ENCODE assay signal across 20 cellular contexts in the genomic region with DNA sequence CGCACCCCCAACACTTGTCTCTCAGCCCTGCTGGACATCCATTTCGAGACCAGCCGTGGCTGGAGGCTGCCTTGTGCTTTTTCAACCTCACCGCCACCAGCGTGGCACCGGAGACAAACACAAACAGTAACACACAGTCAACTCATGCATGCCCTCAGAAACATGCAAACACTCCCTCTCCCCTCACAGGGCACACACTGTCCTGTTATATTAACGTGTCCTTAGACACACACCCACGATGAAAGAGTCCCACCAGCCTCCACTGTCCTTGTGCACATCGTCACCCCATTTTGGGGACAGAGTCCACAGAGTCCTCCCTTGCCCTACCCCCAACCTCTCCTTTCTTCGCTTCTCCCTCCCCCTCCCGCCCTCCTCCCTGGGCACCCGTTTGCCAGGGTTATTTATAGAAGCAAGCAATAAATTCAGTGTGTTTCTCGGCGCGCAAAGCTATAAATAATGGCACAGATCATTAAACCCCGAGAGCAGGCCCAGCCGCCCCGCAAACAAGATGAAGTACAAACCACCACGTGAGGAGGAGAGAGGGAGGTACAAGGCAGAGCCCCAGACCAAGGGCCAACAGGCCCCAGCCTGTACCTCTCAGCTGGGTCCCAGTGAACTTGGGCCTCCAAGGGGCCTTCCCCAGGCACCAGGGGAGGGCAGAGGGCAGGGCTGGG. TPM values are rescaled to one million over a fixed set of nuclear protein-coding genes. Genes with fewer than 3 reads are reported as not detected.
A peak's percentile ranks its signal among the peaks of the same experiment; 100 is the strongest.
DNase-seq lines count a peak whose midpoint lies in the region; ATAC-seq and TF ChIP-seq lines count a peak whose summit lies in the region.
"Had no signal": no experiment of that assay in that cellular context is flagged by ENCODE, and none has a peak within 500 bp of the region (broad histone marks: within the 10 kb centered on the region; RNA-seq: fewer than 3 reads in every experiment).

No MANE protein-coding gene starts in this region.

- peaks cover 17% of the 10 kb centered on the region for H3K4me1 ChIP-seq in suprapubic skin
- H3K4me1 ChIP-seq: foreskin keratinocyte had no signal

- H3K27ac ChIP-seq in WERI-Rb-1 (peak overlapping the region; percentile 82), suprapubic skin (no peak overlapping the region)
- H3K27ac ChIP-seq: foreskin keratinocyte, thoracic aorta had no signal

- ATAC-seq in GM18517 (IDR thresholded peaks at IDR 0.05; ENCODE audit: unreplicated experiment), result no peak
- ATAC-seq: foreskin keratinocyte; PC-3; stimulated activated effector memory CD8-positive, alpha-beta T cell treated with anti-CD3 and anti-CD28 coated beads, Interleukin-12 subunit alpha, Interleukin-12 subunit beta, amount 100 ng/mL, for 72 hours had no signal

- H3K27ac Mint-ChIP-seq in progenitor cell of endocrine pancreas, result peak overlapping the region; percentile 31
- H3K27ac Mint-ChIP-seq: activated CD4-positive, alpha-beta T cell treated with anti-CD3 and anti-CD28 coated beads, Interleukin-2, amount 10 ng/mL, durations not matched to agents 24 days and 14 days; activated naive CD8-positive, alpha-beta T cell; activated T-helper 1 cell treated with anti-CD3 and anti-CD28 coated beads, Interleukin-12 subunit alpha, Interleukin-12 subunit beta, Interleukin-2, Interleukin-4 antibody, amounts not matched to agents 30 ng/mL and 10 ng/mL and 1 ng/mL, durations not matched to agents 14 hours and 24 hours and 36 hours; HFFc6; stimulated activated effector memory CD8-positive, alpha-beta T cell treated with anti-CD3 and anti-CD28 coated beads, Interleukin-12 subunit alpha, Interleukin-12 subunit beta, amount 100 ng/mL, for 72 hours had no signal

- peaks cover 57% of the 10 kb centered on the region for H3K4me1 Mint-ChIP-seq in progenitor cell of endocrine pancreas (ENCODE audit: low read depth)
- H3K4me1 Mint-ChIP-seq: activated CD4-positive, alpha-beta T cell treated with anti-CD3 and anti-CD28 coated beads, Interleukin-2, amount 10 ng/mL, durations not matched to agents 24 days and 14 days had no signal

- H3K4me3 ChIP-seq in WERI-Rb-1 (ENCODE audit: low read depth, low read length) (no peak overlapping the region), suprapubic skin (no peak overlapping the region)
- H3K4me3 ChIP-seq: thoracic aorta had no signal

- H3K9me3 ChIP-seq in WERI-Rb-1 (ENCODE audit: severe bottlenecking), result no peaks in the 10 kb centered on the region
- no peaks in the 10 kb centered on the region for H3K9me3 ChIP-seq in suprapubic skin
- H3K9me3 ChIP-seq: thoracic aorta had no signal

- no peaks in the 10 kb centered on the region for H3K27me3 Mint-ChIP-seq in progenitor cell of endocrine pancreas

- H3K36me3 Mint-ChIP-seq in progenitor cell of endocrine pancreas (ENCODE audit: insufficient read depth), result no peaks in the 10 kb centered on the region
- H3K36me3 Mint-ChIP-seq: activated naive CD8-positive, alpha-beta T cell had no signal

- no peaks in the 10 kb centered on the region for H3K9me3 Mint-ChIP-seq in progenitor cell of endocrine pancreas (ENCODE audit: low read depth)
- H3K9me3 Mint-ChIP-seq: activated CD4-positive, alpha-beta T cell treated with anti-CD3 and anti-CD28 coated beads, Interleukin-2, amount 10 ng/mL, durations not matched to agents 24 days and 14 days; activated T-helper 1 cell treated with anti-CD3 and anti-CD28 coated beads, Interleukin-12 subunit alpha, Interleukin-12 subunit beta, Interleukin-2, Interleukin-4 antibody, amounts not matched to agents 30 ng/mL and 10 ng/mL and 1 ng/mL, durations not matched to agents 14 hours and 24 hours and 36 hours; HFFc6; stimulated activated effector memory CD8-positive, alpha-beta T cell treated with anti-CD3 and anti-CD28 coated beads, Interleukin-12 subunit alpha, Interleukin-12 subunit beta, amount 100 ng/mL, for 72 hours had no signal

- WGBS in suprapubic skin, result 63% methylated on average over 19 of the region's 19 CpGs

- no peak for TF ChIP-seq POLR2A in suprapubic skin (IDR thresholded peaks at IDR 0.05)

- H3K36me3 ChIP-seq in WERI-Rb-1, result peaks cover 2% of the 10 kb centered on the region
- no peaks in the 10 kb centered on the region for H3K36me3 ChIP-seq in suprapubic skin
- H3K36me3 ChIP-seq: thoracic aorta had no signal

- TF ChIP-seq CTCF in WERI-Rb-1 (IDR thresholded peaks at IDR 0.05; ENCODE audit: low read depth, low read length) (no peak), progenitor cell of endocrine pancreas (IDR thresholded peaks at IDR 0.05; ENCODE audit: unreplicated experiment) (no peak), suprapubic skin (IDR thresholded peaks at IDR 0.05) (no peak)

- DNase-seq in DMS153 treated with DMSO at 0.1 percent for 48 hours (lab: John Stamatoyannopoulos, UW; ENCODE audit: unreplicated experiment) (peak; percentile 39), NCI-H187 treated with DMSO at 0.1 percent for 48 hours (lab: John Stamatoyannopoulos, UW) (peak; percentile 90), WERI-Rb-1 (no peak), progenitor cell of endocrine pancreas (ENCODE audit: low spot score, unreplicated experiment) (no peak), EL (no peak), suprapubic skin (ENCODE audit: low spot score in 2 of 2) (no peak), LoVo (ENCODE audit: low spot score) (no peak)
- DNase-seq: activated CD4-positive, alpha-beta T cell treated with anti-CD3 and anti-CD28 coated beads, Interleukin-2, amount 10 ng/mL, durations not matched to agents 24 days and 14 days; erythroblast; foreskin keratinocyte; GF-D8; HFFc6; PC-3; SIG-M5; stimulated activated CD4-positive, alpha-beta T cell treated with anti-CD3 and anti-CD28 coated beads, Interleukin-1b, Interleukin-23, amount 100 ng/mL, for 48 hours had no signal

- H3K4me3 Mint-ChIP-seq in progenitor cell of endocrine pancreas (ENCODE audit: low read depth), result no peak overlapping the region
- H3K4me3 Mint-ChIP-seq: activated CD4-positive, alpha-beta T cell treated with anti-CD3 and anti-CD28 coated beads, Interleukin-2, amount 10 ng/mL, durations not matched to agents 24 days and 14 days; activated naive CD8-positive, alpha-beta T cell; activated T-helper 1 cell treated with anti-CD3 and anti-CD28 coated beads, Interleukin-12 subunit alpha, Interleukin-12 subunit beta, Interleukin-2, Interleukin-4 antibody, amounts not matched to agents 30 ng/mL and 10 ng/mL and 1 ng/mL, durations not matched to agents 14 hours and 24 hours and 36 hours; HFFc6; stimulated activated effector memory CD8-positive, alpha-beta T cell treated with anti-CD3 and anti-CD28 coated beads, Interleukin-12 subunit alpha, Interleukin-12 subunit beta, amount 100 ng/mL, for 72 hours had no signal

- H3K27me3 ChIP-seq in WERI-Rb-1 (ENCODE audit: insufficient read depth, low read depth, severe bottlenecking) (no peaks in the 10 kb centered on the region), suprapubic skin (no peaks in the 10 kb centered on the region)

- TF ChIP-seq EP300 in suprapubic skin (IDR thresholded peaks at IDR 0.05), result no peak

RNA-seq across cellular contexts. Expression of a gene that starts 27.8 kb away (rescaled TPM):
- 53.1 and 57.6 TPM in 2 replicates for total RNA-seq in progenitor cell of endocrine pancreas
- 10 to 100 TPM; 40.6 to 56.4 (median 52.6) TPM for total RNA-seq in suprapubic skin

Comparison
In these comparisons a context has a peak if more than half of its experiments do, and no peak if none do; other contexts are left out.
1. DNase-seq: peak in DMS153 treated with DMSO at 0.1 percent for 48 hours (single experiment) and NCI-H187 treated with DMSO at 0.1 percent for 48 hours (single experiment); none in WERI-Rb-1 (single experiment), progenitor cell of endocrine pancreas (single experiment), EL (single experiment), suprapubic skin (0 of 2) and LoVo (single experiment).